1 cellular context compared by ENCODE assay signal in the genomic region with DNA sequence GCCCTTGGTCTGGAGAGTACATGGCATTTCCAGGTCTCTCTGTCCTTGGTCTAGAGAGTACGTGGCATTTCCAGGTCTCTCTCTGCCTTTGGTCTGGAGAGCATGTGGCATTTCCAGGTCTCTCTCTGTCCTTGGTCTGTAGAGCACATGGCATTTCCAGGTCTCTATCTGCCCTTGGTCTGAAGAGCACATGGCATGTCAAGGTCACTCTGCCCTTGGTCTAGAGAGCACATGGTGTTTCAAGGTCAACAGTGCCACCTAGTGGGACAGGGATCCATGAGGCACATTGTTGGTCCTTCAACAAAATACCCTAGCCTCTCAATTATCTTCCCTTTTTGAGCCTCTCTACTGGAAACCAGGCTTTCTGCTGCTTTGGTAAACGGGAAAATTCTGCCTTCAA.
A peak's percentile ranks its signal among the peaks of the same experiment; 100 is the strongest.
TF ChIP-seq lines count a peak whose summit lies in the region.

No MANE protein-coding gene starts in this region.

TF ChIP-seq in K562, 482 proteins besides CTCF, POLR2A, EP300 and RAD21 (continued from another document):
- TF ChIP-seq, protein P1, sequence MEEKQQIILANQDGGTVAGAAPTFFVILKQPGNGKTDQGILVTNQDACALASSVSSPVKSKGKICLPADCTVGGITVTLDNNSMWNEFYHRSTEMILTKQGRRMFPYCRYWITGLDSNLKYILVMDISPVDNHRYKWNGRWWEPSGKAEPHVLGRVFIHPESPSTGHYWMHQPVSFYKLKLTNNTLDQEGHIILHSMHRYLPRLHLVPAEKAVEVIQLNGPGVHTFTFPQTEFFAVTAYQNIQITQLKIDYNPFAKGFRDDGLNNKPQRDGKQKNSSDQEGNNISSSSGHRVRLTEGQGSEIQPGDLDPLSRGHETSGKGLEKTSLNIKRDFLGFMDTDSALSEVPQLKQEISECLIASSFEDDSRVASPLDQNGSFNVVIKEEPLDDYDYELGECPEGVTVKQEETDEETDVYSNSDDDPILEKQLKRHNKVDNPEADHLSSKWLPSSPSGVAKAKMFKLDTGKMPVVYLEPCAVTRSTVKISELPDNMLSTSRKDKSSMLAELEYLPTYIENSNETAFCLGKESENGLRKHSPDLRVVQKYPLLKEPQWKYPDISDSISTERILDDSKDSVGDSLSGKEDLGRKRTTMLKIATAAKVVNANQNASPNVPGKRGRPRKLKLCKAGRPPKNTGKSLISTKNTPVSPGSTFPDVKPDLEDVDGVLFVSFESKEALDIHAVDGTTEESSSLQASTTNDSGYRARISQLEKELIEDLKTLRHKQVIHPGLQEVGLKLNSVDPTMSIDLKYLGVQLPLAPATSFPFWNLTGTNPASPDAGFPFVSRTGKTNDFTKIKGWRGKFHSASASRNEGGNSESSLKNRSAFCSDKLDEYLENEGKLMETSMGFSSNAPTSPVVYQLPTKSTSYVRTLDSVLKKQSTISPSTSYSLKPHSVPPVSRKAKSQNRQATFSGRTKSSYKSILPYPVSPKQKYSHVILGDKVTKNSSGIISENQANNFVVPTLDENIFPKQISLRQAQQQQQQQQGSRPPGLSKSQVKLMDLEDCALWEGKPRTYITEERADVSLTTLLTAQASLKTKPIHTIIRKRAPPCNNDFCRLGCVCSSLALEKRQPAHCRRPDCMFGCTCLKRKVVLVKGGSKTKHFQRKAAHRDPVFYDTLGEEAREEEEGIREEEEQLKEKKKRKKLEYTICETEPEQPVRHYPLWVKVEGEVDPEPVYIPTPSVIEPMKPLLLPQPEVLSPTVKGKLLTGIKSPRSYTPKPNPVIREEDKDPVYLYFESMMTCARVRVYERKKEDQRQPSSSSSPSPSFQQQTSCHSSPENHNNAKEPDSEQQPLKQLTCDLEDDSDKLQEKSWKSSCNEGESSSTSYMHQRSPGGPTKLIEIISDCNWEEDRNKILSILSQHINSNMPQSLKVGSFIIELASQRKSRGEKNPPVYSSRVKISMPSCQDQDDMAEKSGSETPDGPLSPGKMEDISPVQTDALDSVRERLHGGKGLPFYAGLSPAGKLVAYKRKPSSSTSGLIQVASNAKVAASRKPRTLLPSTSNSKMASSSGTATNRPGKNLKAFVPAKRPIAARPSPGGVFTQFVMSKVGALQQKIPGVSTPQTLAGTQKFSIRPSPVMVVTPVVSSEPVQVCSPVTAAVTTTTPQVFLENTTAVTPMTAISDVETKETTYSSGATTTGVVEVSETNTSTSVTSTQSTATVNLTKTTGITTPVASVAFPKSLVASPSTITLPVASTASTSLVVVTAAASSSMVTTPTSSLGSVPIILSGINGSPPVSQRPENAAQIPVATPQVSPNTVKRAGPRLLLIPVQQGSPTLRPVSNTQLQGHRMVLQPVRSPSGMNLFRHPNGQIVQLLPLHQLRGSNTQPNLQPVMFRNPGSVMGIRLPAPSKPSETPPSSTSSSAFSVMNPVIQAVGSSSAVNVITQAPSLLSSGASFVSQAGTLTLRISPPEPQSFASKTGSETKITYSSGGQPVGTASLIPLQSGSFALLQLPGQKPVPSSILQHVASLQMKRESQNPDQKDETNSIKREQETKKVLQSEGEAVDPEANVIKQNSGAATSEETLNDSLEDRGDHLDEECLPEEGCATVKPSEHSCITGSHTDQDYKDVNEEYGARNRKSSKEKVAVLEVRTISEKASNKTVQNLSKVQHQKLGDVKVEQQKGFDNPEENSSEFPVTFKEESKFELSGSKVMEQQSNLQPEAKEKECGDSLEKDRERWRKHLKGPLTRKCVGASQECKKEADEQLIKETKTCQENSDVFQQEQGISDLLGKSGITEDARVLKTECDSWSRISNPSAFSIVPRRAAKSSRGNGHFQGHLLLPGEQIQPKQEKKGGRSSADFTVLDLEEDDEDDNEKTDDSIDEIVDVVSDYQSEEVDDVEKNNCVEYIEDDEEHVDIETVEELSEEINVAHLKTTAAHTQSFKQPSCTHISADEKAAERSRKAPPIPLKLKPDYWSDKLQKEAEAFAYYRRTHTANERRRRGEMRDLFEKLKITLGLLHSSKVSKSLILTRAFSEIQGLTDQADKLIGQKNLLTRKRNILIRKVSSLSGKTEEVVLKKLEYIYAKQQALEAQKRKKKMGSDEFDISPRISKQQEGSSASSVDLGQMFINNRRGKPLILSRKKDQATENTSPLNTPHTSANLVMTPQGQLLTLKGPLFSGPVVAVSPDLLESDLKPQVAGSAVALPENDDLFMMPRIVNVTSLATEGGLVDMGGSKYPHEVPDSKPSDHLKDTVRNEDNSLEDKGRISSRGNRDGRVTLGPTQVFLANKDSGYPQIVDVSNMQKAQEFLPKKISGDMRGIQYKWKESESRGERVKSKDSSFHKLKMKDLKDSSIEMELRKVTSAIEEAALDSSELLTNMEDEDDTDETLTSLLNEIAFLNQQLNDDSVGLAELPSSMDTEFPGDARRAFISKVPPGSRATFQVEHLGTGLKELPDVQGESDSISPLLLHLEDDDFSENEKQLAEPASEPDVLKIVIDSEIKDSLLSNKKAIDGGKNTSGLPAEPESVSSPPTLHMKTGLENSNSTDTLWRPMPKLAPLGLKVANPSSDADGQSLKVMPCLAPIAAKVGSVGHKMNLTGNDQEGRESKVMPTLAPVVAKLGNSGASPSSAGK (IDR thresholded peaks at IDR 0.05): peak; percentile 45; the same call in 1 of the 2 replicates
- peak; percentile 99 for TF ChIP-seq ESRRA (IDR thresholded peaks at IDR 0.05; ENCODE audit: borderline replicate concordance, low read depth)
- TF ChIP-seq HDAC1 (IDR thresholded peaks at IDR 0.05): no peak
- TF ChIP-seq, protein P2, sequence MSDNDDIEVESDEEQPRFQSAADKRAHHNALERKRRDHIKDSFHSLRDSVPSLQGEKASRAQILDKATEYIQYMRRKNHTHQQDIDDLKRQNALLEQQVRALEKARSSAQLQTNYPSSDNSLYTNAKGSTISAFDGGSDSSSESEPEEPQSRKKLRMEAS (CRISPR knock-in tag; IDR thresholded peaks at IDR 0.05): peak; percentile 72
- peak; percentile 61; the same call in 1 of the 2 replicates for TF ChIP-seq EP400 (IDR thresholded peaks at IDR 0.05)
- peak in 1 of 2 experiments; percentile 57; a peak in 2 of 4 replicates for TF ChIP-seq TRIM24 (IDR thresholded peaks at IDR 0.05)
- TF ChIP-seq, protein P3, sequence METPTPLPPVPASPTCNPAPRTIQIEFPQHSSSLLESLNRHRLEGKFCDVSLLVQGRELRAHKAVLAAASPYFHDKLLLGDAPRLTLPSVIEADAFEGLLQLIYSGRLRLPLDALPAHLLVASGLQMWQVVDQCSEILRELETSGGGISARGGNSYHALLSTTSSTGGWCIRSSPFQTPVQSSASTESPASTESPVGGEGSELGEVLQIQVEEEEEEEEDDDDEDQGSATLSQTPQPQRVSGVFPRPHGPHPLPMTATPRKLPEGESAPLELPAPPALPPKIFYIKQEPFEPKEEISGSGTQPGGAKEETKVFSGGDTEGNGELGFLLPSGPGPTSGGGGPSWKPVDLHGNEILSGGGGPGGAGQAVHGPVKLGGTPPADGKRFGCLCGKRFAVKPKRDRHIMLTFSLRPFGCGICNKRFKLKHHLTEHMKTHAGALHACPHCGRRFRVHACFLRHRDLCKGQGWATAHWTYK (CRISPR knock-in tag; IDR thresholded peaks at IDR 0.05): no peak
- no peak for TF ChIP-seq NR2F6 (CRISPR knock-in tag; IDR thresholded peaks at IDR 0.05)
- no peak for TF ChIP-seq PTRF (tag; IDR thresholded peaks at IDR 0.05)
- TF ChIP-seq NR2C1 (IDR thresholded peaks at IDR 0.05): no peak
- TF ChIP-seq NR2C1 (tag; IDR thresholded peaks at IDR 0.05): 0 out of 2 replicates have a peak, but pooled peaks have one; percentile 16
- TF ChIP-seq, protein P4, sequence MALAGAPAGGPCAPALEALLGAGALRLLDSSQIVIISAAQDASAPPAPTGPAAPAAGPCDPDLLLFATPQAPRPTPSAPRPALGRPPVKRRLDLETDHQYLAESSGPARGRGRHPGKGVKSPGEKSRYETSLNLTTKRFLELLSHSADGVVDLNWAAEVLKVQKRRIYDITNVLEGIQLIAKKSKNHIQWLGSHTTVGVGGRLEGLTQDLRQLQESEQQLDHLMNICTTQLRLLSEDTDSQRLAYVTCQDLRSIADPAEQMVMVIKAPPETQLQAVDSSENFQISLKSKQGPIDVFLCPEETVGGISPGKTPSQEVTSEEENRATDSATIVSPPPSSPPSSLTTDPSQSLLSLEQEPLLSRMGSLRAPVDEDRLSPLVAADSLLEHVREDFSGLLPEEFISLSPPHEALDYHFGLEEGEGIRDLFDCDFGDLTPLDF (CRISPR knock-in tag; IDR thresholded peaks at IDR 0.05): no peak
- 0 out of 3 replicates have a peak, but pooled peaks of 1 of the 2 experiments have one; percentile 12 for TF ChIP-seq CBX3 (IDR thresholded peaks at IDR 0.05; ENCODE audit: borderline replicate concordance in 1 of 2, low read length in 2 of 2)
- TF ChIP-seq NRF1 (conservative IDR thresholded peaks at IDR 0.05 in 1 of 2, IDR thresholded peaks at IDR 0.05 in 1 of 2): no peak
- peak; percentile 84 for TF ChIP-seq MYC (IDR thresholded peaks at IDR 0.05; ENCODE audit: low read depth, low read length)
- TF ChIP-seq MYC (CRISPR knock-in tag; IDR thresholded peaks at IDR 0.05; ENCODE audit: borderline replicate concordance, low read depth): no peak
